ENCODE assay signal across 27 cellular contexts in the genomic region with DNA sequence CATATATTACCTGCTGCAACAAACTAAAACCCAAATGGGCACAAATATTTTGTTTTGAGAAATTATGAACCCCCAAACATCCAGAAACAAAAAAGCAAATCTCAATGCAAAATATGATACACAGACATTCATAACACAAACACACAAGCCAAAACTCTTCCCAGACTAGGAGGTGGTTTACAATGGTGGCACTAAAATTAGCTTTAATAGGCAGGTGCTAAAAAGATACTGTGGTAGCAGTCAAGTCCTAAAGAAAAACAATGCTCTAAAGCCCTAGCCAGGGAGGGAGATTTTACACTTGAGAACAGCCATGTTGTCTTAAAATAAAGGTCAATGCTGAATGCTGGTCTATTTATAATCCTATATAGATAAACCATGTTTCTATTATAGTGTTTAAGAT.
DNase-seq lines count a peak whose midpoint lies in the region; ATAC-seq, FAIRE-seq and TF ChIP-seq lines count a peak whose summit lies in the region.
"Had no signal": no experiment of that assay in that cellular context is flagged by ENCODE, and none has a peak within 500 bp of the region (broad histone marks: within the 10 kb centered on the region; RNA-seq: fewer than 3 reads in every experiment).

No MANE protein-coding gene starts in this region.

- DNase-seq in MCF 10A (ENCODE audit: unreplicated experiment) (no peak), mammary epithelial cell (no peak), H54 (ENCODE audit: insufficient read length, low spot score) (no peak), dorsolateral prefrontal cortex (no peak), gastrocnemius medialis (no peak), HFFc6 (no peak)
- DNase-seq: activated CD4-positive, alpha-beta T cell treated with anti-CD3 and anti-CD28 coated beads, Interleukin-2, amount 50 U/mL, for 1 hour; activated naive CD4-positive, alpha-beta T cell treated with Interleukin-2 at 50 U/mL for 16 hours; activated T-cell treated with anti-CD3 and anti-CD28 coated beads, Interleukin-2, amount 50 U/mL, for 72 hours; adrenal gland; body of pancreas; DMS53; left lung; naive B cell; NCI-H1436; NCI-H2081 treated with DMSO at 0.1 percent for 48 hours; NCI-H82; nucleus accumbens; RPMI8226; sigmoid colon; stimulated activated CD4-positive, alpha-beta T cell treated with anti-CD3 and anti-CD28 coated beads, Interleukin-4, amount 100 ng/mL, for 1 hour; tibial artery had no signal

- no peaks in the 10 kb centered on the region for H3K9me3 ChIP-seq in mammary epithelial cell (replicated peaks; ENCODE audit: insufficient read depth, low read length)
- no peaks in the 10 kb centered on the region for H3K9me3 ChIP-seq in gastrocnemius medialis
- H3K9me3 ChIP-seq: adrenal gland, body of pancreas, left lung, prostate gland, sigmoid colon, tibial artery, vagina had no signal

- H3K79me2 ChIP-seq in mammary epithelial cell (ENCODE audit: insufficient read depth, low read length), result no peaks in the 10 kb centered on the region

- H3K27ac Mint-ChIP-seq in MCF 10A (ENCODE audit: low read depth, unreplicated experiment), result peak overlapping the region; percentile 27
- no peak overlapping the region for H3K27ac Mint-ChIP-seq in HFFc6
- H3K27ac Mint-ChIP-seq: activated T-cell treated with anti-CD3 and anti-CD28 coated beads, Interleukin-2, amount 50 U/mL, for 72 hours; naive B cell; WTC11 had no signal

- no peak overlapping the region for H2AFZ ChIP-seq in mammary epithelial cell (ENCODE audit: low read depth, low read length)

- TF ChIP-seq CTCF in MCF 10A (IDR thresholded peaks at IDR 0.05; ENCODE audit: unreplicated experiment) (no peak), mammary epithelial cell (conservative IDR thresholded peaks at IDR 0.05 in 1 of 2, IDR thresholded peaks at IDR 0.05 in 1 of 2; ENCODE audit: extremely low read depth in 1 of 2, insufficient read depth in 1 of 2, low read depth in 1 of 2, low read length in 2 of 2) (no peak), dorsolateral prefrontal cortex (IDR thresholded peaks at IDR 0.05 in 54 of 56, conservative IDR thresholded peaks at IDR 0.05 in 2 of 56; ENCODE audit: low read depth in 1 of 56, partially characterized antibody in 56 of 56) (no peak), gastrocnemius medialis (IDR thresholded peaks at IDR 0.05 in 4 of 5, conservative IDR thresholded peaks at IDR 0.05 in 1 of 5) (no peak), HFFc6 (IDR thresholded peaks at IDR 0.05) (no peak)

- H3K27ac ChIP-seq in mammary epithelial cell (ENCODE audit: insufficient read depth, low read depth, low read length), result no peak overlapping the region
- peak overlapping the region in 52 of 59 donors; percentile 3 to 95 (median 56) for H3K27ac ChIP-seq in dorsolateral prefrontal cortex
- H3K27ac ChIP-seq in gastrocnemius medialis, result peak overlapping the region; percentile 1 to 78 (median 69)
- H3K27ac ChIP-seq: adrenal gland, body of pancreas, prostate gland, sigmoid colon, tibial artery, vagina had no signal

- peaks cover 26% of the 10 kb centered on the region for H3K4me1 ChIP-seq in mammary epithelial cell (ENCODE audit: insufficient read depth, low read length)
- H3K4me1 ChIP-seq in gastrocnemius medialis, result peaks cover 22 to 39% of the 10 kb centered on the region in 2 donors
- H3K4me1 ChIP-seq: body of pancreas had no signal

- peak; percentile 83 for FAIRE-seq in H54 (lab: Jason Lieb, UNC)
- FAIRE-seq: HepG2 had no signal

- intact Hi-C loops in MCF 10A (cut with micrococcal nuclease) (no loop called here), mammary epithelial cell (cut with micrococcal nuclease) (loop anchor here (5.0 kb wide), 1 partner anchor 64 kb away; the partner anchor contains the start of gene DOCK9), dorsolateral prefrontal cortex (cut with DNase I) (no loop called here), gastrocnemius medialis (cut with DNase I; ENCODE audit: low total_unique reads) (no loop called here)

- H3K4me3 Mint-ChIP-seq in MCF 10A (ENCODE audit: unreplicated experiment), result no peak overlapping the region
- no peak overlapping the region for H3K4me3 Mint-ChIP-seq in HFFc6
- H3K4me3 Mint-ChIP-seq: activated T-cell treated with anti-CD3 and anti-CD28 coated beads, Interleukin-2, amount 50 U/mL, for 72 hours; WTC11 had no signal

- no peaks in the 10 kb centered on the region for H3K9me3 Mint-ChIP-seq in MCF 10A (ENCODE audit: unreplicated experiment)
- H3K9me3 Mint-ChIP-seq in HFFc6, result no peaks in the 10 kb centered on the region
- H3K9me3 Mint-ChIP-seq: activated T-cell treated with anti-CD3 and anti-CD28 coated beads, Interleukin-2, amount 50 U/mL, for 72 hours; naive B cell; WTC11 had no signal

- H3K27me3 Mint-ChIP-seq in MCF 10A (ENCODE audit: insufficient read depth, unreplicated experiment), result no peaks in the 10 kb centered on the region
- H3K27me3 Mint-ChIP-seq in HFFc6 (ENCODE audit: insufficient read depth), result no peaks in the 10 kb centered on the region
- H3K27me3 Mint-ChIP-seq: naive B cell had no signal

- CTCF ChIA-PET in MCF 10A (lab: Yijun Ruan, JAX) (interaction anchor here (0.7 to 0.8 kb wide), 2 partner anchors 121 to 1699 kb away, joined by 3 to 4 read pairs; no protein-coding TSS in a partner anchor), mammary epithelial cell (lab: Charles Lee; ENCODE audit: low non-redundant PET) (no interaction called here)

- H3K36me3 ChIP-seq in mammary epithelial cell (ENCODE audit: insufficient read depth, low read length) (peaks cover 5% of the 10 kb centered on the region), gastrocnemius medialis (peaks cover 0 to 6% of the 10 kb centered on the region in 2 donors)
- H3K36me3 ChIP-seq: adrenal gland, left lung, prostate gland, vagina had no signal

- no peak overlapping the region for H3K4me2 ChIP-seq in mammary epithelial cell (ENCODE audit: insufficient read depth, low read depth, low read length)

- H3K36me3 Mint-ChIP-seq in MCF 10A (ENCODE audit: insufficient read depth, unreplicated experiment), result peaks cover 12% of the 10 kb centered on the region
- H3K36me3 Mint-ChIP-seq in HFFc6 (ENCODE audit: low read depth), result peaks cover 8% of the 10 kb centered on the region; the same call in 1 of the 2 replicates
- H3K36me3 Mint-ChIP-seq: WTC11 had no signal

- H3K4me1 Mint-ChIP-seq in MCF 10A (ENCODE audit: insufficient read depth, unreplicated experiment), result peaks cover 19% of the 10 kb centered on the region
- peaks cover 56% of the 10 kb centered on the region for H3K4me1 Mint-ChIP-seq in HFFc6 (ENCODE audit: low read depth)

- BruUV-seq in MCF 10A (replicated peaks; lab: Mats Ljungman, UMichigan) (no TSS peak), mammary epithelial cell (replicated peaks; lab: Mats Ljungman, UMichigan) (no TSS peak)

- H3K27me3 ChIP-seq in mammary epithelial cell (ENCODE audit: insufficient read depth, low read length), result no peaks in the 10 kb centered on the region
- no peaks in the 10 kb centered on the region for H3K27me3 ChIP-seq in dorsolateral prefrontal cortex
- H3K27me3 ChIP-seq in gastrocnemius medialis, result no peaks in the 10 kb centered on the region
- H3K27me3 ChIP-seq: adrenal gland, body of pancreas, left lung, sigmoid colon, tibial artery, vagina had no signal

- in situ Hi-C loops in mammary epithelial cell (cut with MboI; ENCODE audit: low sequenced_read_pairs in 2 of 2) (no loop called here), gastrocnemius medialis (cut with MboI; ENCODE audit: low sequenced_read_pairs in 4 of 4) (no loop called here)

- dilution Hi-C loops in mammary epithelial cell (cut with HindIII; ENCODE audit: low sequenced_read_pairs), result no loop called here

- POLR2A ChIA-PET in MCF 10A (lab: Yijun Ruan, JAX), result interaction anchor here (0.7 kb wide), 1 partner anchor 79 kb away, joined by 3 read pairs; no protein-coding TSS in a partner anchor

- H4K20me1 ChIP-seq in mammary epithelial cell (ENCODE audit: insufficient read depth, low read length), result no peaks in the 10 kb centered on the region

- no peak overlapping the region for H3K9ac ChIP-seq in mammary epithelial cell (ENCODE audit: insufficient read depth, low read length)

- no peak for ATAC-seq in gastrocnemius medialis
- no peak for ATAC-seq in GM21723 (IDR thresholded peaks at IDR 0.05; ENCODE audit: unreplicated experiment)
- ATAC-seq: activated T-cell treated with anti-CD3 and anti-CD28 coated beads, Interleukin-2, amount 50 U/mL, for 72 hours; body of pancreas; HepG2; left lung; WTC11 had no signal

- H3K4me3 ChIP-seq in mammary epithelial cell (replicated peaks in 1 of 3; ENCODE audit: insufficient read depth in 1 of 3, low read depth in 2 of 3, low read length in 3 of 3) (no peak overlapping the region), dorsolateral prefrontal cortex (peak overlapping the region in 4 of 59 donors; percentile 0 to 36 (median 2)), gastrocnemius medialis (no peak overlapping the region)
- H3K4me3 ChIP-seq: adrenal gland, body of pancreas, left lung, prostate gland, sigmoid colon, tibial artery, vagina had no signal

- TF ChIP-seq POLR2A in H54 (IDR thresholded peaks at IDR 0.05; ENCODE audit: low read depth, low read length), result no peak
- no peak for TF ChIP-seq POLR2A in gastrocnemius medialis (IDR thresholded peaks at IDR 0.05)
